13 cellular contexts compared by ENCODE assay signal in genomic region chr2:220779918-220780317, GRCh38.
DNase-seq lines count a peak whose midpoint lies in the region; ATAC-seq and TF ChIP-seq lines count a peak whose summit lies in the region.
"Had no signal": no experiment of that assay in that cellular context is flagged by ENCODE, and none has a peak within 500 bp of the region (broad histone marks: within the 10 kb centered on the region; RNA-seq: fewer than 3 reads in every experiment).

No MANE protein-coding gene starts in this region.

- intact Hi-C loops in testis (cut with DNase I; ENCODE audit: low total_unique reads) (no loop called here), esophagus squamous epithelium (cut with DNase I) (no loop called here)

- H3K9me3 Mint-ChIP-seq in brain (peaks cover 0 to 17% (median 11%) of the 10 kb centered on the region in 5 experiments), progenitor cell of endocrine pancreas (ENCODE audit: low read depth) (peaks cover 4% of the 10 kb centered on the region)
- H3K9me3 Mint-ChIP-seq: activated CD4-positive, alpha-beta T cell treated with anti-CD3 and anti-CD28 coated beads, Interleukin-2, amount 10 ng/mL, durations not matched to agents 7 days and 5 days had no signal

- no peak for TF ChIP-seq POLR2A in testis (IDR thresholded peaks at IDR 0.05)
- TF ChIP-seq POLR2A in esophagus squamous epithelium (IDR thresholded peaks at IDR 0.05) = no peak

- no peak overlapping the region for H3K4me3 Mint-ChIP-seq in brain
- H3K4me3 Mint-ChIP-seq in progenitor cell of endocrine pancreas (ENCODE audit: low read depth) = no peak overlapping the region
- H3K4me3 Mint-ChIP-seq: activated CD4-positive, alpha-beta T cell treated with anti-CD3 and anti-CD28 coated beads, Interleukin-2, amount 10 ng/mL, durations not matched to agents 7 days and 5 days had no signal

- H3K27me3 Mint-ChIP-seq in brain (peaks cover 3% of the 10 kb centered on the region), progenitor cell of endocrine pancreas (peaks cover 17% of the 10 kb centered on the region)
- H3K27me3 Mint-ChIP-seq: activated CD4-positive, alpha-beta T cell treated with anti-CD3 and anti-CD28 coated beads, Interleukin-2, amount 10 ng/mL, durations not matched to agents 7 days and 5 days had no signal

- H3K27ac ChIP-seq in testis = no peak overlapping the region
- no peak overlapping the region for H3K27ac ChIP-seq in esophagus squamous epithelium
- H3K27ac ChIP-seq: stomach had no signal

- H3K27me3 ChIP-seq in testis (no peaks in the 10 kb centered on the region), esophagus squamous epithelium (peaks cover 0 to 4% (median 0%) of the 10 kb centered on the region in 4 donors)
- H3K27me3 ChIP-seq: stomach had no signal

- H3K9me3 ChIP-seq in testis (no peaks in the 10 kb centered on the region), esophagus squamous epithelium (no peaks in the 10 kb centered on the region)

- H3K27ac Mint-ChIP-seq in brain (peak overlapping the region in 3 of 5 experiments; percentile 42 to 70 (median 66)), progenitor cell of endocrine pancreas (no peak overlapping the region)
- H3K27ac Mint-ChIP-seq: activated CD4-positive, alpha-beta T cell treated with anti-CD3 and anti-CD28 coated beads, Interleukin-2, amount 10 ng/mL, durations not matched to agents 7 days and 5 days had no signal

- no peak overlapping the region for H3K4me3 ChIP-seq in testis
- no peak overlapping the region for H3K4me3 ChIP-seq in esophagus squamous epithelium
- H3K4me3 ChIP-seq: stomach had no signal

- H3K36me3 Mint-ChIP-seq in brain = no peaks in the 10 kb centered on the region
- no peaks in the 10 kb centered on the region for H3K36me3 Mint-ChIP-seq in progenitor cell of endocrine pancreas (ENCODE audit: insufficient read depth)

- H3K4me1 ChIP-seq in testis (no peaks in the 10 kb centered on the region), esophagus squamous epithelium (peaks cover 0 to 5% (median 0%) of the 10 kb centered on the region in 3 donors)
- H3K4me1 ChIP-seq: stomach had no signal

- no peak for ATAC-seq in GM18909 (IDR thresholded peaks at IDR 0.05; ENCODE audit: poor library complexity, unreplicated experiment)

- whole genome bisulfite sequencing in testis, 2 donors = 36 to 38% methylated on average over 2 of the region's 2 CpGs
- WGBS in esophagus squamous epithelium, 2 donors = 5 to 29% methylated on average over 2 of the region's 2 CpGs

- TF ChIP-seq CTCF in brain (conservative IDR thresholded peaks at IDR 0.05) (no peak), testis (IDR thresholded peaks at IDR 0.05) (no peak), esophagus squamous epithelium (IDR thresholded peaks at IDR 0.05) (no peak), progenitor cell of endocrine pancreas (IDR thresholded peaks at IDR 0.05; ENCODE audit: unreplicated experiment) (no peak)

- H3K4me1 Mint-ChIP-seq in brain (peaks cover 31% of the 10 kb centered on the region), progenitor cell of endocrine pancreas (ENCODE audit: low read depth) (no peaks in the 10 kb centered on the region)
- H3K4me1 Mint-ChIP-seq: activated CD4-positive, alpha-beta T cell treated with anti-CD3 and anti-CD28 coated beads, Interleukin-2, amount 10 ng/mL, durations not matched to agents 7 days and 5 days had no signal

- DNase-seq in HCEC 1CT (peak; percentile 59), inferior parietal cortex (ENCODE audit: extremely low spot score) (peak; percentile 42), testis (peak; percentile 26), esophagus squamous epithelium (lab: John Stamatoyannopoulos, UW) (no peak), progenitor cell of endocrine pancreas (ENCODE audit: low spot score, unreplicated experiment) (no peak)
- DNase-seq: activated CD4-positive, alpha-beta T cell treated with anti-CD3 and anti-CD28 coated beads, Interleukin-2, amount 10 ng/mL, durations not matched to agents 7 days and 5 days; activated gamma-delta T cell treated with Interleukin-2 at 50 U/mL for 16 hours; DMS 273 treated with DMSO at 0.1 percent for 48 hours; posterior cingulate gyrus; stomach; T-helper 2 cell had no signal

- H3K36me3 ChIP-seq in testis (ENCODE audit: low read depth, missing control alignments) (no peaks in the 10 kb centered on the region), esophagus squamous epithelium (no peaks in the 10 kb centered on the region)
- H3K36me3 ChIP-seq: stomach had no signal

Comparison
In these comparisons a context has a peak if more than half of its experiments do, and no peak if none do; other contexts are left out.
1. DNase-seq: peak in HCEC 1CT (single experiment), inferior parietal cortex (single experiment) and testis (single experiment); none in esophagus squamous epithelium (single experiment) and progenitor cell of endocrine pancreas (single experiment).